Comparison of ENCODE assay signal across 1 cellular context in the genomic region with DNA sequence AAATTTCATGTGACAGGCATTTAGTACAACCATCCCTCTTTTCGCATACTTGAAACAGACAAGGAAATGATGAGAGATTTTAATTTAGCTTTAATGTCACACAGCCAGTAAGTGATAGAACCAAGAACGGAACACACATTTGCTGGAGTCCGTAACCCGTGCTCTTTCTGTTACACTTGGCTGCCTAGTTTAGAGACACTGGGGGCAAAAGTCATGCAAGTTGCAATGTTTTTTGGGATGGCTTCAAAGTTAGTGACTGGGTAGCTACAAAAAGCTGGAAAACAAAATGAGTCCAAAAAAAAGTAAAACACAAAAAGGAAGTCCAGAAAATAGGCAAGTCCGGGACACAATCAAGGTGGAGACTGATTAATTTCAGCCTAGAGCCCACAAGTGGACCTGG.
TF ChIP-seq lines count a peak whose summit lies in the region.

No MANE protein-coding gene starts in this region.

TF ChIP-seq in IMR-90, 13 proteins besides CTCF, POLR2A, EP300 and RAD21:
- TF ChIP-seq, protein P1, sequence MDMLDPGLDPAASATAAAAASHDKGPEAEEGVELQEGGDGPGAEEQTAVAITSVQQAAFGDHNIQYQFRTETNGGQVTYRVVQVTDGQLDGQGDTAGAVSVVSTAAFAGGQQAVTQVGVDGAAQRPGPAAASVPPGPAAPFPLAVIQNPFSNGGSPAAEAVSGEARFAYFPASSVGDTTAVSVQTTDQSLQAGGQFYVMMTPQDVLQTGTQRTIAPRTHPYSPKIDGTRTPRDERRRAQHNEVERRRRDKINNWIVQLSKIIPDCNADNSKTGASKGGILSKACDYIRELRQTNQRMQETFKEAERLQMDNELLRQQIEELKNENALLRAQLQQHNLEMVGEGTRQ (IDR thresholded peaks at IDR 0.05; ENCODE audit: low read depth, low read length) = no peak
- TF ChIP-seq RFX5 (IDR thresholded peaks at IDR 0.05; ENCODE audit: low read depth, low read length) = no peak
- no peak for TF ChIP-seq SMC3 (IDR thresholded peaks at IDR 0.05; ENCODE audit: low read depth, low read length)
- TF ChIP-seq NFE2L2 (IDR thresholded peaks at IDR 0.05; ENCODE audit: low read depth, low read length) = no peak
- TF ChIP-seq, protein P2, sequence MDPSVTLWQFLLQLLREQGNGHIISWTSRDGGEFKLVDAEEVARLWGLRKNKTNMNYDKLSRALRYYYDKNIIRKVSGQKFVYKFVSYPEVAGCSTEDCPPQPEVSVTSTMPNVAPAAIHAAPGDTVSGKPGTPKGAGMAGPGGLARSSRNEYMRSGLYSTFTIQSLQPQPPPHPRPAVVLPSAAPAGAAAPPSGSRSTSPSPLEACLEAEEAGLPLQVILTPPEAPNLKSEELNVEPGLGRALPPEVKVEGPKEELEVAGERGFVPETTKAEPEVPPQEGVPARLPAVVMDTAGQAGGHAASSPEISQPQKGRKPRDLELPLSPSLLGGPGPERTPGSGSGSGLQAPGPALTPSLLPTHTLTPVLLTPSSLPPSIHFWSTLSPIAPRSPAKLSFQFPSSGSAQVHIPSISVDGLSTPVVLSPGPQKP (IDR thresholded peaks at IDR 0.05; ENCODE audit: borderline replicate concordance, low read depth, low read length) = no peak
- no peak for TF ChIP-seq MAZ (IDR thresholded peaks at IDR 0.05; ENCODE audit: borderline replicate concordance, low read depth, low read length)
